Comparison of ENCODE assay signal across 8 cellular contexts in the genomic region with DNA sequence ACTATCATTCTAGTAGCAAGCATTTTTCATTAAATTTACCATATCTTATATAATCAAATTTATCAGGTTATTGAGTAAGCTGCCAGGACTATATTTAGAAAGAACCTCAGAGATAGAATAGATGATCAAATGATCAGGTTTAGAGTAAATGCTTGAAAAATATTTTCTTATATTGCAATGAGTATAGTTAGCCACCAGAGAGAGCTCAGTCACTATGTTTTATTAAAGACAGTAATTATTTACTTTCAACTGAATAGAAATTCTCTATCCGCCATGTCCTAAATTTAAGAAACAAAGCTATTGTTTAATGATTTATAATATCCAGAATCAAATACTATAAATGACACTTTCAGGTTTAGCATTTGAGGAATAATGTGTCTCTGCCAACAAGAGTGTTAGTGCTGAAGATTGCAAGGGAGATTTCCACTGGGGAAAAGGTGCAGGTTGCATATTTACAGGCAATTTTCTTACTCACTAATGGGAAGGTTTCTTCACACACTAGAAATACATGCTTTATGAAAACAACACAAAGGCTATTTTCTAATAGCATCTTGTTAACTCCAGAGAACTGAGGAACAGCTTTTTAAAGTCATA.
DNase-seq lines count a peak whose midpoint lies in the region; ATAC-seq, FAIRE-seq and TF ChIP-seq lines count a peak whose summit lies in the region.

No MANE protein-coding gene starts in this region.

- H3K27ac ChIP-seq in RWPE2 (ENCODE audit: poor library complexity, severe bottlenecking): no peak overlapping the region

- H3K36me3 Mint-ChIP-seq in T-helper 2 cell treated with Interferon-gamma antibody and Interleukin-4, amounts not matched to agents 5 μg/mL and 100 μg/mL, for 36 hours (ENCODE audit: low read depth): no peaks in the 10 kb centered on the region

- peak; percentile 69 for TF ChIP-seq CTCF in D721Med (IDR thresholded peaks at IDR 0.05; ENCODE audit: insufficient read depth, missing control alignments)
- peak; percentile 74 for TF ChIP-seq CTCF in RWPE2 (IDR thresholded peaks at IDR 0.05; ENCODE audit: poor library complexity, severe bottlenecking)

- no peak overlapping the region for H3K4me3 ChIP-seq in RWPE2 (ENCODE audit: severe bottlenecking)

- no peak for TF ChIP-seq EP300 in Ishikawa (IDR thresholded peaks at IDR 0.05; ENCODE audit: borderline replicate concordance)

- ATAC-seq in RWPE2 (ENCODE audit: low read depth): no peak
- ATAC-seq in esophagus mucosa: no peak
- no peak for ATAC-seq in GM18498 (IDR thresholded peaks at IDR 0.05; ENCODE audit: unreplicated experiment)

- peak; percentile 63 for TF ChIP-seq RAD21 in Ishikawa (IDR thresholded peaks at IDR 0.05; ENCODE audit: low read depth)

- H3K27me3 Mint-ChIP-seq in T-helper 2 cell treated with Interferon-gamma antibody and Interleukin-4, amounts not matched to agents 5 μg/mL and 100 μg/mL, for 36 hours (ENCODE audit: low read depth): no peaks in the 10 kb centered on the region

- H3K9me3 Mint-ChIP-seq in T-helper 2 cell treated with Interferon-gamma antibody and Interleukin-4, amounts not matched to agents 5 μg/mL and 100 μg/mL, for 36 hours: no peaks in the 10 kb centered on the region

- no peaks in the 10 kb centered on the region for H3K4me1 ChIP-seq in RWPE2 (ENCODE audit: insufficient read depth, poor library complexity, severe bottlenecking)

- no peak for FAIRE-seq in D721Med (lab: Jason Lieb, UNC)

- H3K4me1 Mint-ChIP-seq in T-helper 2 cell treated with Interferon-gamma antibody and Interleukin-4, amounts not matched to agents 5 μg/mL and 100 μg/mL, for 36 hours (ENCODE audit: low read depth): peaks cover 3% of the 10 kb centered on the region

- H3K4me3 Mint-ChIP-seq in T-helper 2 cell treated with Interferon-gamma antibody and Interleukin-4, amounts not matched to agents 5 μg/mL and 100 μg/mL, for 36 hours: no peak overlapping the region

- no peaks in the 10 kb centered on the region for H3K9me3 ChIP-seq in RWPE2 (ENCODE audit: severe bottlenecking)

- DNase-seq in D721Med (ENCODE audit: insufficient read length, low spot score) (no peak), RWPE2 (ENCODE audit: low spot score) (no peak), globus pallidus (ENCODE audit: low spot score) (peak; percentile 12)
- DNase-seq in activated CD4-positive, alpha-beta T cell treated with anti-CD3 and anti-CD28 coated beads for 1 hour: no peak
- no peak for DNase-seq in T-helper 2 cell treated with Interferon-gamma antibody and Interleukin-4, amounts not matched to agents 5 μg/mL and 100 μg/mL, for 36 hours (ENCODE audit: low spot score)

- no peaks in the 10 kb centered on the region for H3K36me3 ChIP-seq in RWPE2 (ENCODE audit: low read depth)

- H3K27ac Mint-ChIP-seq in T-helper 2 cell treated with Interferon-gamma antibody and Interleukin-4, amounts not matched to agents 5 μg/mL and 100 μg/mL, for 36 hours: no peak overlapping the region

- peaks cover 6% of the 10 kb centered on the region for H3K27me3 ChIP-seq in RWPE2 (ENCODE audit: insufficient read depth, poor library complexity, severe bottlenecking)

TF ChIP-seq in Ishikawa, 13 proteins besides CTCF, POLR2A, EP300 and RAD21:
- TF ChIP-seq NFIC (IDR thresholded peaks at IDR 0.05): no peak
